Comparison of ENCODE assay signal across 15 cellular contexts in genomic region chr3:146308222-146308621, GRCh38. TPM values are rescaled to one million over a fixed set of nuclear protein-coding genes. Genes with fewer than 3 reads are reported as not detected.
DNase-seq lines count a peak whose midpoint lies in the region; ATAC-seq, FAIRE-seq and TF ChIP-seq lines count a peak whose summit lies in the region.
"Had no signal": no experiment of that assay in that cellular context is flagged by ENCODE, and none has a peak within 500 bp of the region (broad histone marks: within the 10 kb centered on the region; RNA-seq: fewer than 3 reads in every experiment).

No MANE protein-coding gene starts in this region.

- H3K4me3 Mint-ChIP-seq in mesothelial cell of epicardium, result no peak overlapping the region
- no peak overlapping the region for H3K4me3 Mint-ChIP-seq in CD14-positive monocyte
- H3K4me3 Mint-ChIP-seq: activated B cell treated with CpG ODN at 0.5 μM for 24 hours had no signal

- no peaks in the 10 kb centered on the region for H3K9me1 ChIP-seq in endothelial cell of umbilical vein (replicated peaks; ENCODE audit: control insufficient read depth, extremely low read depth, insufficient read depth, low read length)

- DNase-seq in A673 (ENCODE audit: low spot score) (peak; percentile 12), NCI-H226 (peak; percentile 67), endothelial cell of umbilical vein (ENCODE audit: low read depth, low spot score) (peak; percentile 87), mesothelial cell of epicardium (ENCODE audit: low spot score in 2 of 2, unreplicated experiment in 2 of 2) (no peak), RCC 7860 (ENCODE audit: low spot score) (no peak), CD14-positive monocyte (ENCODE audit: low spot score) (no peak), NCI-H2171 (lab: John Stamatoyannopoulos, UW) (no peak)
- DNase-seq: activated B cell treated with CpG ODN at 0.5 μM for 24 hours; kidney glomerular epithelial cell; NCI-H187; retina; stimulated activated CD8-positive, alpha-beta memory T cell treated with anti-CD3 and anti-CD28 coated beads, Interleukin-4, amount 100 ng/mL, for 48 hours had no signal

- H3K27ac Mint-ChIP-seq in mesothelial cell of epicardium (peak overlapping the region; percentile 81), CD14-positive monocyte (no peak overlapping the region)
- H3K27ac Mint-ChIP-seq: activated B cell treated with CpG ODN at 0.5 μM for 24 hours had no signal

- no peak overlapping the region for H2AFZ ChIP-seq in endothelial cell of umbilical vein (ENCODE audit: low read depth, low read length)

- no peak for TF ChIP-seq CTCF in A673 (conservative IDR thresholded peaks at IDR 0.05; ENCODE audit: low read depth, low read length)
- no peak for TF ChIP-seq CTCF in endothelial cell of umbilical vein (IDR thresholded peaks at IDR 0.05; ENCODE audit: extremely low read depth in 1 of 2, insufficient read depth in 1 of 2, low read depth in 1 of 2, low read length in 2 of 2)
- no peak for TF ChIP-seq CTCF in mesothelial cell of epicardium (IDR thresholded peaks at IDR 0.05; ENCODE audit: unreplicated experiment)
- no peak for TF ChIP-seq CTCF in CD14-positive monocyte (IDR thresholded peaks at IDR 0.05)

- H3K4me2 ChIP-seq in endothelial cell of umbilical vein (ENCODE audit: insufficient read depth, low read length), result peak overlapping the region; percentile 83

- no peaks in the 10 kb centered on the region for H3K36me3 ChIP-seq in A673 (ENCODE audit: insufficient read depth, low read length, poor library complexity, severe bottlenecking)
- no peaks in the 10 kb centered on the region for H3K36me3 ChIP-seq in endothelial cell of umbilical vein (ENCODE audit: control insufficient read depth in 2 of 2, extremely low read depth in 1 of 2, insufficient read depth in 2 of 2, low read length in 2 of 2)

- BruUV-seq in A673 (replicated peaks; lab: Mats Ljungman, UMichigan), result no TSS peak
- TSS peak; percentile 86 for BruUV-seq in endothelial cell of umbilical vein (replicated peaks; lab: Mats Ljungman, UMichigan)

- ATAC-seq in GM19035 (IDR thresholded peaks at IDR 0.05; ENCODE audit: unreplicated experiment), result no peak

- no peak overlapping the region for H3K4me3 ChIP-seq in A673 (ENCODE audit: low read depth, low read length, poor library complexity, severe bottlenecking)
- H3K4me3 ChIP-seq in endothelial cell of umbilical vein (replicated peaks in 1 of 3; ENCODE audit: insufficient read depth in 1 of 3, low read depth in 1 of 3, low read length in 3 of 3), result peak overlapping the region in 1 of 3 experiments; percentile 13

- CTCF ChIA-PET in A673 (lab: Charles Lee) (no interaction called here), endothelial cell of umbilical vein (lab: Charles Lee) (interaction anchor here (0.8 to 2.8 kb wide), 11 partner anchors 12 to 236 kb away, joined by 3 to 33 read pairs (median 5); partner anchors contain the start of gene PLSCR1)

- dilution Hi-C loops in endothelial cell of umbilical vein (cut with MboI; ENCODE audit: extremely low pct_ligation_motif_present, low sequenced_read_pairs), result no loop called here

- TF ChIP-seq POLR2A in endothelial cell of umbilical vein (IDR thresholded peaks at IDR 0.05; ENCODE audit: low read depth, low read length), result no peak

- H4K20me1 ChIP-seq in endothelial cell of umbilical vein (replicated peaks; ENCODE audit: control insufficient read depth, extremely low read depth, insufficient read depth, low read length), result no peaks in the 10 kb centered on the region

- FAIRE-seq in endothelial cell of umbilical vein (lab: Jason Lieb, UNC) (no peak), RCC 7860 (lab: Jason Lieb, UNC) (no peak)
- FAIRE-seq: endometrium, HTR-8/SVneo had no signal

- H3K27me3 ChIP-seq in A673 (replicated peaks; ENCODE audit: insufficient read depth, low read depth, low read length, poor library complexity) (no peaks in the 10 kb centered on the region), endothelial cell of umbilical vein (ENCODE audit: control insufficient read depth in 2 of 2, insufficient read depth in 2 of 2, low read length in 2 of 2) (no peaks in the 10 kb centered on the region)

- H3K4me1 ChIP-seq in A673 (ENCODE audit: insufficient read depth, low read length, poor library complexity, severe bottlenecking) (peaks cover 10% of the 10 kb centered on the region), endothelial cell of umbilical vein (ENCODE audit: control insufficient read depth, extremely low read depth, insufficient read depth, low read length) (peaks cover 38% of the 10 kb centered on the region)

- intact Hi-C loops in A673 (cut with micrococcal nuclease; ENCODE audit: unreplicated experiment) (loop anchor here (2.0 kb wide), 1 partner anchor 73 kb away; no protein-coding TSS in a partner anchor), endothelial cell of umbilical vein (cut with micrococcal nuclease) (loop anchor here (1.0 to 2.0 kb wide), 9 partner anchors 19 to 236 kb away; partner anchors contain the start of genes PLSCR1 and PLSCR4), CD14-positive monocyte (cut with micrococcal nuclease) (no loop called here)

- peak overlapping the region; percentile 65 for H3K9ac ChIP-seq in endothelial cell of umbilical vein (replicated peaks; ENCODE audit: extremely low read depth, insufficient read depth, low read length)

- no peaks in the 10 kb centered on the region for H3K27me3 Mint-ChIP-seq in mesothelial cell of epicardium (ENCODE audit: low read depth)
- peaks cover 0 to 2% (median 1%) of the 10 kb centered on the region in 3 donors for H3K27me3 Mint-ChIP-seq in CD14-positive monocyte (ENCODE audit: low read depth in 3 of 3)
- H3K27me3 Mint-ChIP-seq: activated B cell treated with CpG ODN at 0.5 μM for 24 hours had no signal

- H3K79me2 ChIP-seq in endothelial cell of umbilical vein (ENCODE audit: control insufficient read depth, insufficient read depth, low read length), result no peaks in the 10 kb centered on the region

- H3K9me3 ChIP-seq in A673 (ENCODE audit: low read depth, low read length, poor library complexity, severe bottlenecking), result peaks cover 11% of the 10 kb centered on the region
- H3K9me3 ChIP-seq in endothelial cell of umbilical vein (replicated peaks; ENCODE audit: control insufficient read depth, insufficient read depth, low read length), result peaks cover 2% of the 10 kb centered on the region

- no peaks in the 10 kb centered on the region for H3K36me3 Mint-ChIP-seq in mesothelial cell of epicardium
- H3K36me3 Mint-ChIP-seq in CD14-positive monocyte, result no peaks in the 10 kb centered on the region

- H3K4me1 Mint-ChIP-seq in mesothelial cell of epicardium (peaks cover 18% of the 10 kb centered on the region), CD14-positive monocyte (no peaks in the 10 kb centered on the region)
- H3K4me1 Mint-ChIP-seq: activated B cell treated with CpG ODN at 0.5 μM for 24 hours had no signal

- POLR2A ChIA-PET in A673 (lab: Charles Lee; ENCODE audit: low non-redundant PET), result no interaction called here
- POLR2A ChIA-PET in endothelial cell of umbilical vein (lab: Charles Lee), result interaction anchor here (0.8 to 2.0 kb wide), 6 partner anchors 19 to 147 kb away, joined by 3 to 10 read pairs (median 6); partner anchors contain the start of gene PLOD2

- H3K9me3 Mint-ChIP-seq in mesothelial cell of epicardium, result peaks cover 46% of the 10 kb centered on the region
- peaks cover 0 to 7% (median 3%) of the 10 kb centered on the region in 7 donors for H3K9me3 Mint-ChIP-seq in CD14-positive monocyte

- H3K27ac ChIP-seq in A673 (ENCODE audit: low read depth, low read length, poor library complexity, severe bottlenecking) (peak overlapping the region; percentile 48), endothelial cell of umbilical vein (ENCODE audit: insufficient read depth, low read depth, low read length) (peak overlapping the region; percentile 95)

TF ChIP-seq in endothelial cell of umbilical vein, 7 proteins besides CTCF, POLR2A, EP300 and RAD21:
- no peak for TF ChIP-seq POLR2AphosphoS5 (IDR thresholded peaks at IDR 0.05; ENCODE audit: insufficient read depth, low read depth, low read length)
- TF ChIP-seq, protein P1, sequence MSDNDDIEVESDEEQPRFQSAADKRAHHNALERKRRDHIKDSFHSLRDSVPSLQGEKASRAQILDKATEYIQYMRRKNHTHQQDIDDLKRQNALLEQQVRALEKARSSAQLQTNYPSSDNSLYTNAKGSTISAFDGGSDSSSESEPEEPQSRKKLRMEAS (IDR thresholded peaks at IDR 0.05; ENCODE audit: insufficient read depth, insufficient read length), result no peak
- TF ChIP-seq FOS (IDR thresholded peaks at IDR 0.05; ENCODE audit: borderline replicate concordance, insufficient read depth, low read length), result no peak
- TF ChIP-seq GATA2 (IDR thresholded peaks at IDR 0.05; ENCODE audit: insufficient read depth, insufficient read length, low read depth, low read length), result no peak
- TF ChIP-seq MYC (IDR thresholded peaks at IDR 0.05; ENCODE audit: low read depth, low read length), result no peak
- TF ChIP-seq JUN (IDR thresholded peaks at IDR 0.05; ENCODE audit: borderline replicate concordance, insufficient read depth, insufficient read length, low read depth), result no peak

RNA-seq across cellular contexts. Expression of gene PLSCR4, which starts 57.3 kb away (rescaled TPM):
- 1.3 and 2.4 TPM in 2 replicates for total RNA-seq in A673 (2021)
- total RNA-seq in endothelial cell of umbilical vein, result 81.5 and 91.8 TPM in 2 replicates
- 91.7 and 105 TPM in 2 replicates for polyA plus RNA-seq in endothelial cell of umbilical vein
- 55.7 and 69.9 TPM in 2 replicates for polyA plus RNA-seq in endothelial cell of umbilical vein (2011; cell fraction: cytosol; rRNA removed)
- 149 and 153 TPM in 2 replicates for polyA plus RNA-seq in endothelial cell of umbilical vein (2011; cell fraction: nucleus; rRNA removed)
- 56.7 and 72.9 TPM in 2 replicates for polyA plus RNA-seq in endothelial cell of umbilical vein (2012)
- 157 and 172 TPM in 2 replicates for polyA minus RNA-seq in endothelial cell of umbilical vein
- 3.5 TPM for polyA minus RNA-seq in endothelial cell of umbilical vein (2011; cell fraction: cytosol; rRNA and poly(A)+ RNA removed)
- 282 and 350 TPM in 2 replicates for polyA minus RNA-seq in endothelial cell of umbilical vein (2011; cell fraction: nucleus; rRNA and poly(A)+ RNA removed)
- 9.4 to 10.4 TPM (median 9.9 TPM) in 3 replicates for total RNA-seq in mesothelial cell of epicardium
- polyA plus RNA-seq in CD14-positive monocyte, result not detected
- total RNA-seq: activated B cell treated with CpG ODN at 0.5 μM for 24 hours had no signal

Comparison
In these comparisons a context has a peak if more than half of its experiments do, and no peak if none do; other contexts are left out.
1. DNase-seq: peak in A673 (single experiment), NCI-H226 (single experiment) and endothelial cell of umbilical vein (single experiment); none in mesothelial cell of epicardium (0 of 2), RCC 7860 (single experiment), CD14-positive monocyte (single experiment) and NCI-H2171 (single experiment).
2. intact Hi-C loops: an anchor here in A673 (2.0 kb wide) and endothelial cell of umbilical vein (1.0 to 2.0 kb wide); none called in CD14-positive monocyte.